ENCODE assay signal across 11 cellular contexts in the genomic region with DNA sequence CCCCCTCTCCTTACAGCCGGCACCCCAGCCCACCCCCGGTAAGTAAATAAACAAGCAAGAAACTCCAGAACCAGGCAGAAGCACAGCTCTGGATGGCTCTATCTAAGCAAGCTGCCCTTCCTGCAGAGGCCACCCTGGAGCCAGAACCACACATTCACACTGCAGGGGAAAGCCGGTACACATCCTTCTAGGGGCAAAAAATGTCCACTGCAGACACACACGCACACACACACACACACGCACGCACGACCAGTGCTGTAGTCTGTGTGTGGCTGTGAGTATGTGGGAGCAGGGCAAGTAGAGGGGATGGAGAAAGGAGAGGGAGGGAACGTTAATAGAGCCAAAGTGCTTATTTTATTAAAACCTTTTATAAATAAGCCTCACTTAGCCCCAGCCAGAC.
A peak's percentile ranks its signal among the peaks of the same experiment; 100 is the strongest.
DNase-seq lines count a peak whose midpoint lies in the region; ATAC-seq and TF ChIP-seq lines count a peak whose summit lies in the region.
"Had no signal": no experiment of that assay in that cellular context is flagged by ENCODE, and none has a peak within 500 bp of the region (broad histone marks: within the 10 kb centered on the region; RNA-seq: fewer than 3 reads in every experiment).

No MANE protein-coding gene starts in this region.

- intact Hi-C loops in PC-3 (cut with micrococcal nuclease) (no loop called here), heart left ventricle (cut with DNase I) (loop anchor here in 1 of 10 donors (5.0 kb wide), 1 partner anchor 62 kb away; the partner anchor contains the start of gene ADCY5)

- H3K79me1 ChIP-seq in neuronal stem cell (ENCODE audit: low read depth, low read length) = no peaks in the 10 kb centered on the region

- H4K91ac ChIP-seq in neuronal stem cell (ENCODE audit: low read depth, low read length, poor library complexity) = no peak overlapping the region

- H3K9ac ChIP-seq in PC-3 (ENCODE audit: low read length) (no peak overlapping the region), neuronal stem cell (ENCODE audit: low read depth, low read length, poor library complexity) (no peak overlapping the region)

- ATAC-seq in PC-3 = peak; percentile 24; the same call in 1 of the 2 replicates
- peak; percentile 65 to 77 (median 69) for ATAC-seq in heart left ventricle
- no peak for ATAC-seq in GM21576 (IDR thresholded peaks at IDR 0.05; ENCODE audit: unreplicated experiment)
- ATAC-seq: upper lobe of right lung had no signal

- peaks cover 26% of the 10 kb centered on the region for H3K27me3 ChIP-seq in PC-3 (ENCODE audit: low read length)
- no peaks in the 10 kb centered on the region for H3K27me3 ChIP-seq in heart left ventricle
- H3K27me3 ChIP-seq in neuronal stem cell (ENCODE audit: control insufficient read depth in 3 of 3, insufficient read depth in 3 of 3, low read depth in 1 of 3, low read length in 3 of 3) = peaks cover 0 to 18% (median 0%) of the 10 kb centered on the region in 3 experiments
- H3K27me3 ChIP-seq: upper lobe of right lung had no signal

- no peak overlapping the region for H2BK15ac ChIP-seq in neuronal stem cell (ENCODE audit: low read length)

- H3K79me2 ChIP-seq in PC-3 (ENCODE audit: low read length) = no peaks in the 10 kb centered on the region

- no peak overlapping the region for H4K8ac ChIP-seq in neuronal stem cell (ENCODE audit: low read depth, low read length)

- no peak overlapping the region for H3K23ac ChIP-seq in neuronal stem cell (ENCODE audit: low read depth, low read length, poor library complexity)

- H3K14ac ChIP-seq in neuronal stem cell (ENCODE audit: low read length) = peak overlapping the region; percentile 59

- WGBS in heart left ventricle, 4 donors = 27 to 34% (median 28%) methylated on average over 8 of the region's 8 CpGs
- WGBS in neuronal stem cell (ENCODE audit: extremely low coverage in 2 of 2, insufficient read length in 2 of 2, insufficient replicate concordance in 1 of 2), 2 donors = no CpG with 5 or more reads among the region's 8 CpGs

- H3K9me2 ChIP-seq in PC-3 (replicated peaks; ENCODE audit: low read length) = no peaks in the 10 kb centered on the region

- no peak for TF ChIP-seq CTCF in PC-3 (conservative IDR thresholded peaks at IDR 0.05; ENCODE audit: low read depth, low read length)
- no peak for TF ChIP-seq CTCF in heart left ventricle (IDR thresholded peaks at IDR 0.05)
- no peak for TF ChIP-seq CTCF in GM20000 (IDR thresholded peaks at IDR 0.05; ENCODE audit: extremely low read depth, missing control alignments)

- H2BK12ac ChIP-seq in neuronal stem cell (ENCODE audit: low read length) = no peak overlapping the region

- no peaks in the 10 kb centered on the region for H3K36me3 ChIP-seq in PC-3 (ENCODE audit: low read depth, low read length)
- no peaks in the 10 kb centered on the region for H3K36me3 ChIP-seq in heart left ventricle
- H3K36me3 ChIP-seq in neuronal stem cell (replicated peaks in 1 of 2; ENCODE audit: control insufficient read depth in 2 of 2, insufficient read depth in 2 of 2, low read length in 2 of 2) = no peaks in the 10 kb centered on the region
- H3K36me3 ChIP-seq: neutrophil, upper lobe of right lung had no signal

- POLR2A ChIA-PET in PC-3 (lab: Charles Lee; ENCODE audit: unreplicated experiment) = no interaction called here

- BruUV-seq in PC-3 (replicated peaks; lab: Mats Ljungman, UMichigan) = no TSS peak

- H3K27ac ChIP-seq in PC-3 (ENCODE audit: low read length) = no peak overlapping the region
- H3K27ac ChIP-seq in heart left ventricle = peak overlapping the region; percentile 72 to 94 (median 90)
- no peak overlapping the region for H3K27ac ChIP-seq in neuronal stem cell (replicated peaks; ENCODE audit: low read length)
- H3K27ac ChIP-seq: neutrophil, upper lobe of right lung had no signal

- peak; percentile 90 for DNase-seq in DMS 273 (lab: John Stamatoyannopoulos, UW; ENCODE audit: unreplicated experiment)
- no peak for DNase-seq in PC-3
- peak; percentile 62 to 76 (median 70) for DNase-seq in heart left ventricle
- DNase-seq in neuronal stem cell (ENCODE audit: low spot score) = no peak
- DNase-seq in GM20000 (ENCODE audit: low spot score) = no peak
- no peak for DNase-seq in anterior cingulate cortex (lab: John Stamatoyannopoulos, UW)
- DNase-seq in HT-29 (ENCODE audit: low spot score) = no peak
- DNase-seq: stimulated activated CD4-positive, alpha-beta T cell treated with anti-CD3 and anti-CD28 coated beads, Interleukin-12 subunit alpha, Interleukin-12 subunit beta, amount 100 ng/mL, for 4 hours; upper lobe of right lung had no signal

- H3K18ac ChIP-seq in neuronal stem cell (ENCODE audit: low read length) = no peak overlapping the region

- H2AFZ ChIP-seq in PC-3 (ENCODE audit: low read length) (no peak overlapping the region), neuronal stem cell (ENCODE audit: low read length) (no peak overlapping the region)

- H3K4me3 ChIP-seq in PC-3 (ENCODE audit: low read length) (no peak overlapping the region), heart left ventricle (peak overlapping the region in 9 of 12 donors; percentile 3 to 45 (median 16)), neuronal stem cell (ENCODE audit: low read length in 2 of 2) (no peak overlapping the region)
- H3K4me3 ChIP-seq: upper lobe of right lung had no signal

- H3K4me1 ChIP-seq in PC-3 (ENCODE audit: insufficient read depth, low read length) (peaks cover 3% of the 10 kb centered on the region; the same call in 1 of the 2 replicates), heart left ventricle (peaks cover 4 to 100% (median 68%) of the 10 kb centered on the region in 12 donors), neuronal stem cell (ENCODE audit: control insufficient read depth in 2 of 2, insufficient read depth in 1 of 2, low read depth in 1 of 2, low read length in 2 of 2) (peaks cover 6 to 11% of the 10 kb centered on the region in 2 donors)
- H3K4me1 ChIP-seq: upper lobe of right lung had no signal

- no peaks in the 10 kb centered on the region for H4K20me1 ChIP-seq in PC-3 (ENCODE audit: low read length)

- no peak overlapping the region for H2BK5ac ChIP-seq in neuronal stem cell (ENCODE audit: low read length)

- H2AK5ac ChIP-seq in neuronal stem cell (ENCODE audit: low read depth, low read length) = no peak overlapping the region

- no peaks in the 10 kb centered on the region for H3F3A ChIP-seq in PC-3 (ENCODE audit: low read length, unreplicated experiment)

- TF ChIP-seq POLR2A in heart left ventricle (IDR thresholded peaks at IDR 0.05) = peak in 1 of 2 donors; percentile 9

- H3K4me2 ChIP-seq in PC-3 (ENCODE audit: low read length) (no peak overlapping the region), neuronal stem cell (ENCODE audit: insufficient read depth, low read length, poor library complexity, severe bottlenecking) (no peak overlapping the region)

- H2BK120ac ChIP-seq in neuronal stem cell (ENCODE audit: low read depth, low read length) = no peak overlapping the region

- no peak overlapping the region for H3K4ac ChIP-seq in neuronal stem cell (ENCODE audit: low read length)

- no peaks in the 10 kb centered on the region for H3K9me3 ChIP-seq in PC-3 (ENCODE audit: low read length)
- no peaks in the 10 kb centered on the region for H3K9me3 ChIP-seq in heart left ventricle
- H3K9me3 ChIP-seq in neuronal stem cell (replicated peaks in 1 of 2; ENCODE audit: control insufficient read depth in 2 of 2, insufficient read depth in 1 of 2, low read depth in 1 of 2, low read length in 2 of 2) = no peaks in the 10 kb centered on the region
- H3K9me3 ChIP-seq: neutrophil, upper lobe of right lung had no signal

- CTCF ChIA-PET in PC-3 (lab: Charles Lee) = no interaction called here

Comparison
In these comparisons a context has a peak if more than half of its experiments do, and no peak if none do; other contexts are left out.
1. DNase-seq: peak in DMS 273 (single experiment) and heart left ventricle (5 of 5); none in PC-3 (single experiment), neuronal stem cell (single experiment), GM20000 (single experiment), anterior cingulate cortex (0 of 58) and HT-29 (single experiment).
2. H3K27ac ChIP-seq: peak in heart left ventricle (12 of 12); none in PC-3 (single experiment) and neuronal stem cell (single experiment).
3. H3K4me3 ChIP-seq: peak in heart left ventricle (9 of 12); none in PC-3 (single experiment) and neuronal stem cell (0 of 2).